ENCODE assay signal across 12 cellular contexts in genomic region chr12:124651508-124652273, GRCh38.
A peak's percentile ranks its signal among the peaks of the same experiment; 100 is the strongest.
DNase-seq lines count a peak whose midpoint lies in the region; ATAC-seq and TF ChIP-seq lines count a peak whose summit lies in the region.
"Had no signal": no experiment of that assay in that cellular context is flagged by ENCODE, and none has a peak within 500 bp of the region (broad histone marks: within the 10 kb centered on the region; RNA-seq: fewer than 3 reads in every experiment).

No MANE protein-coding gene starts in this region.

- no peak for ATAC-seq in lower lobe of right lung
- ATAC-seq: stimulated activated effector memory CD8-positive, alpha-beta T cell treated with anti-CD3 and anti-CD28 coated beads, Interleukin-12 subunit alpha, Interleukin-12 subunit beta, amount 100 ng/mL, for 72 hours had no signal

- peaks cover 74% of the 10 kb centered on the region for H3K4me1 Mint-ChIP-seq in CD14-positive monocyte

- TF ChIP-seq CTCF in CD14-positive monocyte (IDR thresholded peaks at IDR 0.05) (no peak), ascending aorta (IDR thresholded peaks at IDR 0.05) (no peak), lower lobe of right lung (IDR thresholded peaks at IDR 0.05) (no peak)

- H3K27ac ChIP-seq in ascending aorta: peak overlapping the region; percentile 22 to 40
- H3K27ac ChIP-seq in lower lobe of right lung: peak overlapping the region; percentile 3
- H3K27ac ChIP-seq: uterus had no signal

- peaks cover 0 to 3% (median 0%) of the 10 kb centered on the region in 3 donors for H3K27me3 Mint-ChIP-seq in CD14-positive monocyte (ENCODE audit: low read depth in 3 of 3)

- no peak overlapping the region for H3K4me3 Mint-ChIP-seq in CD14-positive monocyte
- H3K4me3 Mint-ChIP-seq: stimulated activated effector memory CD8-positive, alpha-beta T cell treated with anti-CD3 and anti-CD28 coated beads, Interleukin-12 subunit alpha, Interleukin-12 subunit beta, amount 100 ng/mL, for 72 hours had no signal

- H3K27me3 ChIP-seq in ascending aorta (no peaks in the 10 kb centered on the region), lower lobe of right lung (ENCODE audit: low read depth) (no peaks in the 10 kb centered on the region)
- H3K27me3 ChIP-seq: uterus had no signal

- peaks cover 6 to 10% of the 10 kb centered on the region in 2 donors for H3K36me3 Mint-ChIP-seq in CD14-positive monocyte
- H3K36me3 Mint-ChIP-seq: stimulated activated effector memory CD8-positive, alpha-beta T cell treated with anti-CD3 and anti-CD28 coated beads, Interleukin-12 subunit alpha, Interleukin-12 subunit beta, amount 100 ng/mL, for 72 hours had no signal

- H3K9me3 Mint-ChIP-seq in CD14-positive monocyte: peaks cover 8 to 18% (median 13%) of the 10 kb centered on the region in 7 donors

- intact Hi-C loops in CD14-positive monocyte (cut with micrococcal nuclease): loop anchor here in 1 of 2 donors (2.0 to 10.0 kb wide), 2 partner anchors 15 to 87 kb away; partner anchors contain the start of gene NCOR2
- intact Hi-C loops in ascending aorta (cut with DNase I): no loop called here
- intact Hi-C loops in lower lobe of right lung (cut with DNase I): no loop called here

- H3K27ac Mint-ChIP-seq in CD14-positive monocyte: peak overlapping the region; percentile 61 to 89 (median 88)
- H3K27ac Mint-ChIP-seq: stimulated activated effector memory CD8-positive, alpha-beta T cell treated with anti-CD3 and anti-CD28 coated beads, Interleukin-12 subunit alpha, Interleukin-12 subunit beta, amount 100 ng/mL, for 72 hours had no signal

- H3K4me3 ChIP-seq in ascending aorta (no peak overlapping the region), lower lobe of right lung (no peak overlapping the region)
- H3K4me3 ChIP-seq: uterus had no signal

- H3K36me3 ChIP-seq in ascending aorta (no peaks in the 10 kb centered on the region), lower lobe of right lung (no peaks in the 10 kb centered on the region)
- H3K36me3 ChIP-seq: uterus had no signal

- H3K9me3 ChIP-seq in ascending aorta (peaks cover 0 to 8% of the 10 kb centered on the region in 2 donors), lower lobe of right lung (peaks cover 4% of the 10 kb centered on the region)
- H3K9me3 ChIP-seq: uterus had no signal

- DNase-seq in CD14-positive monocyte (ENCODE audit: low spot score): peak; percentile 82
- peak; percentile 79 for DNase-seq in LHCN-M2 (ENCODE audit: low read depth)
- no peak for DNase-seq in ascending aorta (ENCODE audit: low spot score in 2 of 2)
- DNase-seq in lower lobe of right lung: no peak
- no peak for DNase-seq in NCI-H1092 treated with DMSO at 0.1 percent for 48 hours (lab: John Stamatoyannopoulos, UW)
- no peak for DNase-seq in NOMO-1 treated with dmso at 0.1 percent for 144 hours (lab: John Stamatoyannopoulos, UW; ENCODE audit: unreplicated experiment)
- DNase-seq in HPDE6-E6E7 (ENCODE audit: extremely low spot score): no peak
- DNase-seq in NK-92 treated with Interleukin-12 subunit alpha and Interleukin-12 subunit beta, amount 100 ng/mL, for 24 hours (lab: John Stamatoyannopoulos, UW): no peak
- DNase-seq: effector CD4-positive, alpha-beta T cell; mesendoderm; uterus had no signal

- H3K4me1 ChIP-seq in ascending aorta (peaks cover 6 to 36% of the 10 kb centered on the region in 2 donors), lower lobe of right lung (peaks cover 42% of the 10 kb centered on the region)

Comparison
In these comparisons a context has a peak if more than half of its experiments do, and no peak if none do; other contexts are left out.
1. DNase-seq: peak in CD14-positive monocyte (single experiment) and LHCN-M2 (single experiment); none in ascending aorta (0 of 2), lower lobe of right lung (single experiment), NCI-H1092 treated with DMSO at 0.1 percent for 48 hours (single experiment), NOMO-1 treated with dmso at 0.1 percent for 144 hours (single experiment), HPDE6-E6E7 (single experiment) and NK-92 treated with Interleukin-12 subunit alpha and Interleukin-12 subunit beta, amount 100 ng/mL, for 24 hours (single experiment).